In the genomic region with DNA sequence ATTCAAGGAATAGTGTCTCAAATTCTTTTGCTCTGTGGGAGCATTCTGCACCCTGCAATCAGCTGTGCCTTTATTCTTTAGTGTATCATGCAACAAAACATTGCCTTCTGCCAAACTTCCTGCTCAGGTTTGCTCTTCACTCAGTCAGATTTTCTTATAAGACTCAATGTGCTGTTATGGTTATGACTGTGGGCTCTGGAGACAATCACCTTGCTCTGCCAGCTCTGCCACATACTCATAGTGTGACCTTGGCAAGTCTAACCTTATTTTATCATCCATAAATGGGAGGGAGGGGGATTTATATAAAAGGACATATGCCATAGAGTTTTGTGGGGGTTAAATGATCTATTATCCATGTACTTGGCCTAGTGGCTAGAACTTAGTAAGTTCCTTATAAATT, we compare ENCODE assay signal across 20 cellular contexts. TPM values are rescaled to one million over a fixed set of nuclear protein-coding genes. Genes with fewer than 3 reads are reported as not detected.
DNase-seq lines count a peak whose midpoint lies in the region; ATAC-seq and TF ChIP-seq lines count a peak whose summit lies in the region.
"Had no signal": no experiment of that assay in that cellular context is flagged by ENCODE, and none has a peak within 500 bp of the region (broad histone marks: within the 10 kb centered on the region; RNA-seq: fewer than 3 reads in every experiment).

No MANE protein-coding gene starts in this region.

- dilution Hi-C loops in mammary epithelial cell (cut with HindIII; ENCODE audit: low sequenced_read_pairs): no loop called here

- intact Hi-C loops in MCF 10A (cut with micrococcal nuclease) (no loop called here), mammary epithelial cell (cut with micrococcal nuclease) (no loop called here), esophagus muscularis mucosa (cut with DNase I) (no loop called here), left lung (cut with DNase I) (no loop called here)

- H3K4me1 Mint-ChIP-seq in MCF 10A (ENCODE audit: insufficient read depth, unreplicated experiment) (peaks cover 15% of the 10 kb centered on the region), endothelial cell (ENCODE audit: unreplicated experiment) (peaks cover 43% of the 10 kb centered on the region), progenitor cell of endocrine pancreas (ENCODE audit: low read depth) (peaks cover 10% of the 10 kb centered on the region)
- H3K4me1 Mint-ChIP-seq: CD4-positive, alpha-beta memory T cell had no signal

- H3K27ac Mint-ChIP-seq in MCF 10A (ENCODE audit: low read depth, unreplicated experiment) (peak overlapping the region; percentile 61), endothelial cell (ENCODE audit: unreplicated experiment) (peak overlapping the region; percentile 85), progenitor cell of endocrine pancreas (peak overlapping the region; percentile 8)
- H3K27ac Mint-ChIP-seq: CD4-positive, alpha-beta memory T cell; GM23338 had no signal

- no peaks in the 10 kb centered on the region for H4K20me1 ChIP-seq in mammary epithelial cell (ENCODE audit: insufficient read depth, low read length)

- TF ChIP-seq CTCF in MCF 10A (IDR thresholded peaks at IDR 0.05; ENCODE audit: unreplicated experiment) (no peak), mammary epithelial cell (conservative IDR thresholded peaks at IDR 0.05 in 1 of 2, IDR thresholded peaks at IDR 0.05 in 1 of 2; ENCODE audit: extremely low read depth in 1 of 2, insufficient read depth in 1 of 2, low read depth in 1 of 2, low read length in 2 of 2) (no peak), endothelial cell (IDR thresholded peaks at IDR 0.05; ENCODE audit: unreplicated experiment) (no peak), progenitor cell of endocrine pancreas (IDR thresholded peaks at IDR 0.05; ENCODE audit: unreplicated experiment) (no peak), esophagus muscularis mucosa (IDR thresholded peaks at IDR 0.05) (no peak), left lung (IDR thresholded peaks at IDR 0.05) (no peak), BE2C (IDR thresholded peaks at IDR 0.05; ENCODE audit: low read depth, low read length) (no peak)

- H3K36me3 ChIP-seq in mammary epithelial cell (ENCODE audit: insufficient read depth, low read length) (no peaks in the 10 kb centered on the region), esophagus muscularis mucosa (no peaks in the 10 kb centered on the region), left lung (no peaks in the 10 kb centered on the region), BE2C (no peaks in the 10 kb centered on the region; the same call in 1 of the 2 replicates)

- TF ChIP-seq POLR2A in esophagus muscularis mucosa (IDR thresholded peaks at IDR 0.05; ENCODE audit: low read depth): no peak

- no peak overlapping the region for H2AFZ ChIP-seq in mammary epithelial cell (ENCODE audit: low read depth, low read length)
- H2AFZ ChIP-seq: GM23338 had no signal

- POLR2A ChIA-PET in MCF 10A (lab: Yijun Ruan, JAX): no interaction called here

- no peaks in the 10 kb centered on the region for H3K27me3 Mint-ChIP-seq in MCF 10A (ENCODE audit: insufficient read depth, unreplicated experiment)
- H3K27me3 Mint-ChIP-seq in endothelial cell (ENCODE audit: unreplicated experiment): peaks cover 2% of the 10 kb centered on the region
- no peaks in the 10 kb centered on the region for H3K27me3 Mint-ChIP-seq in progenitor cell of endocrine pancreas

- H3K9me3 ChIP-seq in mammary epithelial cell (replicated peaks; ENCODE audit: insufficient read depth, low read length) (no peaks in the 10 kb centered on the region), esophagus muscularis mucosa (no peaks in the 10 kb centered on the region), left lung (no peaks in the 10 kb centered on the region), BE2C (no peaks in the 10 kb centered on the region)

- no peak for TF ChIP-seq EP300 in esophagus muscularis mucosa (IDR thresholded peaks at IDR 0.05)

- no peak overlapping the region for H3K4me3 Mint-ChIP-seq in MCF 10A (ENCODE audit: unreplicated experiment)
- H3K4me3 Mint-ChIP-seq in endothelial cell (ENCODE audit: unreplicated experiment): no peak overlapping the region
- no peak overlapping the region for H3K4me3 Mint-ChIP-seq in progenitor cell of endocrine pancreas (ENCODE audit: low read depth)
- H3K4me3 Mint-ChIP-seq: CD4-positive, alpha-beta memory T cell; GM23338; H9 had no signal

- CTCF ChIA-PET in MCF 10A (lab: Yijun Ruan, JAX) (interaction anchor here (0.6 kb wide), 1 partner anchor 49 kb away, joined by 3 read pairs; no protein-coding TSS in a partner anchor), mammary epithelial cell (lab: Charles Lee; ENCODE audit: low non-redundant PET) (no interaction called here)

- H3K27me3 ChIP-seq in mammary epithelial cell (ENCODE audit: insufficient read depth, low read length): no peaks in the 10 kb centered on the region
- no peaks in the 10 kb centered on the region for H3K27me3 ChIP-seq in esophagus muscularis mucosa
- H3K27me3 ChIP-seq in left lung: no peaks in the 10 kb centered on the region
- no peaks in the 10 kb centered on the region for H3K27me3 ChIP-seq in BE2C

- H3K79me2 ChIP-seq in mammary epithelial cell (ENCODE audit: insufficient read depth, low read length): peaks cover 94% of the 10 kb centered on the region

- H3K27ac ChIP-seq in mammary epithelial cell (ENCODE audit: insufficient read depth, low read depth, low read length): no peak overlapping the region
- H3K27ac ChIP-seq in esophagus muscularis mucosa (replicated peaks in 1 of 4): no peak overlapping the region
- no peak overlapping the region for H3K27ac ChIP-seq in left lung
- H3K27ac ChIP-seq: 22Rv1 had no signal

- H3K9me3 Mint-ChIP-seq in MCF 10A (ENCODE audit: unreplicated experiment) (no peaks in the 10 kb centered on the region), endothelial cell (ENCODE audit: unreplicated experiment) (no peaks in the 10 kb centered on the region), progenitor cell of endocrine pancreas (ENCODE audit: low read depth) (no peaks in the 10 kb centered on the region)
- H3K9me3 Mint-ChIP-seq: CD4-positive, alpha-beta memory T cell; GM23338 had no signal

- no peak for DNase-seq in MCF 10A (ENCODE audit: unreplicated experiment)
- DNase-seq in mammary epithelial cell: no peak
- DNase-seq in endothelial cell (ENCODE audit: low spot score): no peak
- DNase-seq in progenitor cell of endocrine pancreas (ENCODE audit: low spot score, unreplicated experiment): no peak
- DNase-seq in esophagus muscularis mucosa (ENCODE audit: extremely low spot score): no peak
- DNase-seq in left lung: no peak
- no peak for DNase-seq in BE2C
- DNase-seq: ACHN; AML-193; C1 segment of cervical spinal cord; Calu3; CD4-positive, alpha-beta memory T cell; COR-L47; DMS53; DMS79 treated with DMSO at 0.1 percent for 48 hours; GF-D8; H9 had no signal

- peaks cover 3% of the 10 kb centered on the region for H3K4me1 ChIP-seq in mammary epithelial cell (ENCODE audit: insufficient read depth, low read length)
- peaks cover 6 to 43% (median 14%) of the 10 kb centered on the region in 4 donors for H3K4me1 ChIP-seq in esophagus muscularis mucosa
- H3K4me1 ChIP-seq in left lung: peaks cover 6 to 18% of the 10 kb centered on the region in 2 donors
- H3K4me1 ChIP-seq in BE2C: peaks cover 12% of the 10 kb centered on the region; the same call in 1 of the 2 replicates

- no peaks in the 10 kb centered on the region for H3K36me3 Mint-ChIP-seq in MCF 10A (ENCODE audit: insufficient read depth, unreplicated experiment)
- peaks cover 10% of the 10 kb centered on the region for H3K36me3 Mint-ChIP-seq in endothelial cell (ENCODE audit: low read depth, unreplicated experiment)
- no peaks in the 10 kb centered on the region for H3K36me3 Mint-ChIP-seq in progenitor cell of endocrine pancreas (ENCODE audit: insufficient read depth)
- H3K36me3 Mint-ChIP-seq: CD4-positive, alpha-beta memory T cell had no signal

- no peak overlapping the region for H3K4me2 ChIP-seq in mammary epithelial cell (ENCODE audit: insufficient read depth, low read depth, low read length)
- H3K4me2 ChIP-seq: GM23338 had no signal

- H3K4me3 ChIP-seq in mammary epithelial cell (replicated peaks in 1 of 3; ENCODE audit: insufficient read depth in 1 of 3, low read depth in 2 of 3, low read length in 3 of 3) (no peak overlapping the region), esophagus muscularis mucosa (no peak overlapping the region), left lung (no peak overlapping the region), BE2C (ENCODE audit: low read depth, low read length) (no peak overlapping the region)
- H3K4me3 ChIP-seq: GM23338 had no signal

- in situ Hi-C loops in mammary epithelial cell (cut with MboI; ENCODE audit: low sequenced_read_pairs in 2 of 2): no loop called here

- BruUV-seq in MCF 10A (replicated peaks; lab: Mats Ljungman, UMichigan) (no TSS peak), mammary epithelial cell (replicated peaks; lab: Mats Ljungman, UMichigan) (no TSS peak)

- no peak overlapping the region for H3K9ac ChIP-seq in mammary epithelial cell (ENCODE audit: insufficient read depth, low read length)

- ATAC-seq in left lung: no peak
- ATAC-seq: GM23338, HCT116 had no signal

RNA-seq across cellular contexts. Expression of a gene that starts 51.3 kb away (rescaled TPM):
- total RNA-seq in MCF 10A (2022) (65.0 and 66.7 TPM in 2 replicates), mammary epithelial cell (10 to 100 TPM; 14.3 to 34.4 TPM), endothelial cell (ENCODE audit: unreplicated experiment) (49.3 TPM), progenitor cell of endocrine pancreas (17.8 and 23.1 TPM in 2 replicates), esophagus muscularis mucosa (10 to 100 TPM in 3 of 4 donors, 1 to 10 TPM in 1; 7.6 to 17.5 (median 14.6) TPM), left lung (10 to 100 TPM; 12.7 to 15.6 TPM)
- polyA plus RNA-seq in mammary epithelial cell: 8.8 TPM
- polyA minus RNA-seq in mammary epithelial cell: 42.9 TPM
- polyA plus RNA-seq in BE2C (2012; ENCODE audit: insufficient read depth, insufficient read length, low read depth): 7.6 TPM

Comparison
In these comparisons a context has a peak if more than half of its experiments do, and no peak if none do; other contexts are left out.
1. H3K27ac Mint-ChIP-seq: peak in every context shown above with its lines; median percentile 85 in endothelial cell; 61 in MCF 10A; 8 in progenitor cell of endocrine pancreas.